ENCODE assay signal across 19 cellular contexts in genomic region chr2:226073496-226073895, GRCh38.
DNase-seq lines count a peak whose midpoint lies in the region; ATAC-seq, FAIRE-seq and TF ChIP-seq lines count a peak whose summit lies in the region.
"Had no signal": no experiment of that assay in that cellular context is flagged by ENCODE, and none has a peak within 500 bp of the region (broad histone marks: within the 10 kb centered on the region; RNA-seq: fewer than 3 reads in every experiment).

No MANE protein-coding gene starts in this region.

- H2AFZ ChIP-seq in keratinocyte (ENCODE audit: control insufficient read depth, low read length) (no peak overlapping the region), smooth muscle cell (ENCODE audit: low read depth) (peak overlapping the region; percentile 29)
- H2AFZ ChIP-seq: GM23338 had no signal

- H3K9me3 ChIP-seq in keratinocyte (ENCODE audit: control insufficient read depth, low read depth, low read length): peaks cover 1% of the 10 kb centered on the region
- no peaks in the 10 kb centered on the region for H3K9me3 ChIP-seq in smooth muscle cell (replicated peaks; ENCODE audit: low read depth)
- H3K9me3 ChIP-seq: A549, BE2C, HAP-1 had no signal

- no peaks in the 10 kb centered on the region for H3F3A ChIP-seq in smooth muscle cell (ENCODE audit: low read depth)

- H3K27me3 ChIP-seq in keratinocyte (ENCODE audit: control insufficient read depth, extremely low read depth, insufficient read depth, low read length) (no peaks in the 10 kb centered on the region), smooth muscle cell (ENCODE audit: low read depth) (no peaks in the 10 kb centered on the region)
- H3K27me3 ChIP-seq: BE2C had no signal

- peaks cover 20% of the 10 kb centered on the region for H3K4me1 ChIP-seq in keratinocyte (ENCODE audit: control insufficient read depth, extremely low read depth, insufficient read depth, low read length)
- peaks cover 2% of the 10 kb centered on the region for H3K4me1 ChIP-seq in smooth muscle cell (ENCODE audit: low read depth)
- H3K4me1 ChIP-seq: A549, BE2C, HAP-1 had no signal

- H3K9me1 ChIP-seq in keratinocyte (ENCODE audit: control insufficient read depth, extremely low read depth, insufficient read depth, low read length): no peaks in the 10 kb centered on the region

- H3K9ac ChIP-seq in keratinocyte (ENCODE audit: control insufficient read depth, extremely low read depth, insufficient read depth, low read length): no peak overlapping the region
- H3K9ac ChIP-seq in smooth muscle cell (ENCODE audit: low read depth): no peak overlapping the region

- no peak for TF ChIP-seq POLR2A in H54 (IDR thresholded peaks at IDR 0.05; ENCODE audit: low read depth, low read length)

- ATAC-seq in GM19328 (IDR thresholded peaks at IDR 0.05; ENCODE audit: unreplicated experiment): no peak
- ATAC-seq: A549, GM23338 had no signal

- WGBS in smooth muscle cell (ENCODE audit: low lambda C conversion rate): 98% methylated on average over 2 of the region's 2 CpGs

- H3K27ac ChIP-seq in keratinocyte (ENCODE audit: control insufficient read depth, insufficient read depth, low read length) (no peak overlapping the region), smooth muscle cell (ENCODE audit: low read depth) (no peak overlapping the region)
- H3K27ac ChIP-seq: A549, C4-2B, HL-60 had no signal

- H3K4me2 ChIP-seq in keratinocyte (ENCODE audit: control insufficient read depth, extremely low read depth, insufficient read depth, low read depth, low read length) (no peak overlapping the region), smooth muscle cell (no peak overlapping the region)
- H3K4me2 ChIP-seq: A549, GM23338 had no signal

- H3K36me3 ChIP-seq in keratinocyte (ENCODE audit: control insufficient read depth in 2 of 2, extremely low read depth in 1 of 2, insufficient read depth in 2 of 2, low read length in 2 of 2): no peaks in the 10 kb centered on the region
- H3K36me3 ChIP-seq in smooth muscle cell (ENCODE audit: low read depth): no peaks in the 10 kb centered on the region
- H3K36me3 ChIP-seq: BE2C, HAP-1 had no signal

- no peak for DNase-seq in H54 (ENCODE audit: insufficient read length, low spot score)
- DNase-seq in M059J (ENCODE audit: low read depth): peak; percentile 43
- no peak for DNase-seq in keratinocyte (ENCODE audit: low read depth, low spot score)
- DNase-seq in smooth muscle cell (lab: John Stamatoyannopoulos, UW; ENCODE audit: unreplicated experiment): no peak
- DNase-seq in stimulated activated CD4-positive, alpha-beta T cell treated with anti-CD3 and anti-CD28 coated beads, Interleukin-1b, Interleukin-23, amount 100 ng/mL, for 48 hours: no peak
- DNase-seq: BE2C; CD4-positive, alpha-beta memory T cell; DMS153; DMS79 treated with DMSO at 0.1 percent for 48 hours; EL; KBM-7 had no signal

- H4K20me1 ChIP-seq in keratinocyte (ENCODE audit: control insufficient read depth, extremely low read depth, insufficient read depth, low read length): no peaks in the 10 kb centered on the region
- no peaks in the 10 kb centered on the region for H4K20me1 ChIP-seq in smooth muscle cell (ENCODE audit: low read depth)

- H3K79me2 ChIP-seq in keratinocyte (ENCODE audit: control insufficient read depth, insufficient read depth, low read length): no peaks in the 10 kb centered on the region
- H3K79me2 ChIP-seq in smooth muscle cell (ENCODE audit: low read depth): no peaks in the 10 kb centered on the region

- H3K4me3 ChIP-seq in keratinocyte (ENCODE audit: control insufficient read depth in 2 of 3, extremely low read depth in 1 of 3, insufficient read depth in 2 of 3, low read depth in 1 of 3, low read length in 3 of 3) (no peak overlapping the region), smooth muscle cell (no peak overlapping the region)
- H3K4me3 ChIP-seq: A549, GM23338, HAP-1 had no signal

- no peak for TF ChIP-seq CTCF in keratinocyte (optimal IDR thresholded peaks at IDR 0.05 in 1 of 3, IDR thresholded peaks at IDR 0.05 in 1 of 3, conservative IDR thresholded peaks at IDR 0.05 in 1 of 3; ENCODE audit: extremely low read depth in 1 of 3, insufficient read depth in 2 of 3, low read length in 3 of 3)
- no peak for TF ChIP-seq CTCF in smooth muscle cell (IDR thresholded peaks at IDR 0.05; ENCODE audit: borderline replicate concordance, insufficient read depth, poor library complexity, severe bottlenecking)

- peak; percentile 82 for FAIRE-seq in H54 (lab: Jason Lieb, UNC)
- peak; percentile 66 for FAIRE-seq in keratinocyte (lab: Jason Lieb, UNC)
- FAIRE-seq: A549, G401.6, GM12892 had no signal

- dilution Hi-C loops in keratinocyte (cut with MboI; ENCODE audit: extremely low pct_ligation_motif_present, low sequenced_read_pairs): no loop called here
